Comparison of ENCODE assay signal across 8 cellular contexts in genomic region chr17:65057520-65058075, GRCh38. TPM values are rescaled to one million over a fixed set of nuclear protein-coding genes. Genes with fewer than 3 reads are reported as not detected.
A peak's percentile ranks its signal among the peaks of the same experiment; 100 is the strongest.
DNase-seq lines count a peak whose midpoint lies in the region; ATAC-seq, FAIRE-seq and TF ChIP-seq lines count a peak whose summit lies in the region.

No MANE protein-coding gene starts in this region.

- no peak overlapping the region for H3K56ac ChIP-seq in H1 (replicated peaks; ENCODE audit: insufficient read length, low read depth, low read length)

- H3K36me3 ChIP-seq in BLaER1 (peaks cover 11% of the 10 kb centered on the region), NT2/D1 (ENCODE audit: insufficient read depth, insufficient read length, low read length) (peaks cover 15% of the 10 kb centered on the region), H1 (ENCODE audit: control insufficient read depth in 2 of 4, insufficient read depth in 4 of 4, low read length in 3 of 4) (peaks cover 0 to 10% (median 2%) of the 10 kb centered on the region in 4 experiments; a peak in 3 of 8 replicates)

- peaks cover 4% of the 10 kb centered on the region; the same call in 1 of the 2 replicates for H3K79me1 ChIP-seq in H1 (ENCODE audit: low read depth, low read length)

- H3K18ac ChIP-seq in H1 (ENCODE audit: extremely low read depth, low read length), result no peak overlapping the region

- H4K20me1 ChIP-seq in BLaER1 (peaks cover 31% of the 10 kb centered on the region), H1 (replicated peaks in 1 of 2; ENCODE audit: control insufficient read depth in 1 of 2, insufficient read depth in 2 of 2, low read length in 2 of 2) (peaks cover 9 to 11% of the 10 kb centered on the region in 2 experiments)

- H3K27me3 Mint-ChIP-seq in natural killer cell treated with Interleukin-12 subunit alpha and Interleukin-12 subunit beta and Interleukin-15 and Interleukin-18, amount 100 ng/mL, for 72 hours, result no peaks in the 10 kb centered on the region

- peak overlapping the region; percentile 97 for H3K4me3 ChIP-seq in BLaER1
- H3K4me3 ChIP-seq in NT2/D1 (ENCODE audit: insufficient read length, low read depth), result no peak overlapping the region
- peak overlapping the region in 1 of 4 experiments; percentile 99; a peak in 2 of 8 replicates for H3K4me3 ChIP-seq in H1 (ENCODE audit: extremely low read depth in 1 of 4, insufficient read depth in 2 of 4, low read depth in 3 of 4, low read length in 4 of 4)

- H3K9ac ChIP-seq in BLaER1 (peak overlapping the region; percentile 96), NT2/D1 (ENCODE audit: insufficient read length, low read depth) (peak overlapping the region; percentile 87), H1 (replicated peaks in 1 of 4; ENCODE audit: extremely low read depth in 1 of 4, low read depth in 3 of 4, low read length in 3 of 4) (no peak overlapping the region)

- no peak for TF ChIP-seq CTCF in H1 (IDR thresholded peaks at IDR 0.05; ENCODE audit: control extremely low read depth in 1 of 3, insufficient read depth in 1 of 3, low read depth in 1 of 3, low read length in 3 of 3)

- no peaks in the 10 kb centered on the region for H3K9me3 ChIP-seq in BLaER1
- no peaks in the 10 kb centered on the region for H3K9me3 ChIP-seq in NT2/D1 (ENCODE audit: insufficient read depth, low read length)
- no peaks in the 10 kb centered on the region for H3K9me3 ChIP-seq in H1 (ENCODE audit: insufficient read depth in 2 of 2, low read depth in 1 of 2, low read length in 1 of 2)

- no peak overlapping the region for H4K91ac ChIP-seq in H1 (replicated peaks; ENCODE audit: insufficient read length, low read length)

- DNase-seq in NT2/D1 (ENCODE audit: low read depth, low spot score) (no peak), H1 (ENCODE audit: low read depth in 1 of 2, low spot score in 2 of 2) (no peak), NCI-H2081 treated with DMSO at 0.1 percent for 48 hours (lab: John Stamatoyannopoulos, UW) (no peak), NCI-H187 treated with DMSO at 0.1 percent for 48 hours (lab: John Stamatoyannopoulos, UW) (no peak), SKM-1 (lab: John Stamatoyannopoulos, UW; ENCODE audit: unreplicated experiment) (no peak), NCI-H510A treated with DMSO at 0.1 percent for 48 hours (lab: John Stamatoyannopoulos, UW) (no peak)
- no peak for DNase-seq in natural killer cell treated with Interleukin-12 subunit alpha and Interleukin-12 subunit beta and Interleukin-15 and Interleukin-18, amount 100 ng/mL, for 72 hours (ENCODE audit: low spot score)

- no peak overlapping the region for H3K14ac ChIP-seq in H1 (ENCODE audit: insufficient read length)

- H3K27ac ChIP-seq in BLaER1 (peak overlapping the region; percentile 97), H1 (ENCODE audit: low read depth, low read length) (no peak overlapping the region)

- 84% methylated on average over 17 of the region's 17 CpGs; no CpG with 5 or more reads in 1 of the 2 experiments for WGBS in H1 (ENCODE audit: extremely low coverage in 1 of 2, insufficient coverage in 1 of 2, insufficient read length in 1 of 2, insufficient replicate concordance in 2 of 2, low coverage in 1 of 2, low lambda C conversion rate in 2 of 2, missing lambda C conversion rate in 1 of 2), 2 experiments

- no peak overlapping the region for H3K23ac ChIP-seq in H1 (ENCODE audit: insufficient read length)

- no peak for ATAC-seq in natural killer cell treated with Interleukin-12 subunit alpha and Interleukin-12 subunit beta and Interleukin-15 and Interleukin-18, amount 100 ng/mL, for 72 hours

- TF ChIP-seq RAD21 in H1 (IDR thresholded peaks at IDR 0.05 in 1 of 2, conservative IDR thresholded peaks at IDR 0.05 in 1 of 2; ENCODE audit: low read depth in 2 of 2, low read length in 2 of 2), result no peak

- H3K4me3 Mint-ChIP-seq in natural killer cell treated with Interleukin-12 subunit alpha and Interleukin-12 subunit beta and Interleukin-15 and Interleukin-18, amount 100 ng/mL, for 72 hours, result peak overlapping the region; percentile 91

- peaks cover 32% of the 10 kb centered on the region for H3K4me1 ChIP-seq in BLaER1
- H3K4me1 ChIP-seq in NT2/D1 (ENCODE audit: insufficient read depth, insufficient read length), result no peaks in the 10 kb centered on the region
- H3K4me1 ChIP-seq in H1 (replicated peaks in 1 of 4; ENCODE audit: control insufficient read depth in 3 of 4, insufficient read depth in 4 of 4, low read length in 3 of 4), result peaks cover 5 to 10% (median 7%) of the 10 kb centered on the region in 4 experiments; a peak in 5 of 7 replicates

- H3K9me3 Mint-ChIP-seq in natural killer cell treated with Interleukin-12 subunit alpha and Interleukin-12 subunit beta and Interleukin-15 and Interleukin-18, amount 100 ng/mL, for 72 hours, result no peaks in the 10 kb centered on the region

- POLR2A ChIA-PET in H1 (lab: Charles Lee; ENCODE audit: partially characterized antibody), result interaction anchor here (1.2 to 2.3 kb wide), 5 partner anchors 16 to 82 kb away, joined by 3 to 6 read pairs (median 5); no protein-coding TSS in a partner anchor

- no peak for TF ChIP-seq EP300 in H1 (IDR thresholded peaks at IDR 0.05; ENCODE audit: borderline replicate concordance in 1 of 2, low read depth in 2 of 2, low read length in 2 of 2)

- H3K27ac Mint-ChIP-seq in natural killer cell treated with Interleukin-12 subunit alpha and Interleukin-12 subunit beta and Interleukin-15 and Interleukin-18, amount 100 ng/mL, for 72 hours, result peak overlapping the region; percentile 93 to 96

- H3K23me2 ChIP-seq in H1 (ENCODE audit: low read depth, low read length), result peaks cover 6% of the 10 kb centered on the region

- peaks cover 8 to 32% of the 10 kb centered on the region in 2 experiments for H3K79me2 ChIP-seq in H1 (ENCODE audit: control insufficient read depth in 1 of 2, insufficient read depth in 2 of 2, low read length in 2 of 2)

- no peak overlapping the region for H4K5ac ChIP-seq in H1 (ENCODE audit: insufficient read length, low read depth, low read length)

- H3K27me3 ChIP-seq in BLaER1 (no peaks in the 10 kb centered on the region), NT2/D1 (ENCODE audit: insufficient read depth, insufficient read length) (no peaks in the 10 kb centered on the region), H1 (replicated peaks in 1 of 4; ENCODE audit: control insufficient read depth in 3 of 4, extremely low read depth in 1 of 4, insufficient read depth in 3 of 4, low read length in 3 of 4) (no peaks in the 10 kb centered on the region)

- H2AFZ ChIP-seq in H1 (ENCODE audit: low read length), result no peak overlapping the region

- peak overlapping the region; percentile 89 for H3K4me2 ChIP-seq in BLaER1
- H3K4me2 ChIP-seq in H1 (ENCODE audit: insufficient read depth in 1 of 2, low read depth in 2 of 2, low read length in 2 of 2), result peak overlapping the region in 1 of 2 experiments; percentile 98; a peak in 1 of 4 replicates

- H2BK20ac ChIP-seq in H1 (ENCODE audit: low read length), result no peak overlapping the region

- no peaks in the 10 kb centered on the region for H3K36me3 Mint-ChIP-seq in natural killer cell treated with Interleukin-12 subunit alpha and Interleukin-12 subunit beta and Interleukin-15 and Interleukin-18, amount 100 ng/mL, for 72 hours

- no peak for TF ChIP-seq POLR2A in H1 (IDR thresholded peaks at IDR 0.05; ENCODE audit: control extremely low read depth in 1 of 2, low read depth in 2 of 2, low read length in 2 of 2)

- H2BK5ac ChIP-seq in H1 (ENCODE audit: low read depth, low read length), result peak overlapping the region; percentile 10; the same call in 1 of the 2 replicates

- 0 out of 2 replicates have a peak overlapping the region, but pooled peaks have one; percentile 40 for H2BK15ac ChIP-seq in H1 (ENCODE audit: low read length)

- H3K4ac ChIP-seq in H1 (replicated peaks; ENCODE audit: insufficient read length, low read depth, low read length), result no peak overlapping the region

- peaks cover 31 to 32% of the 10 kb centered on the region in 2 donors for H3K4me1 Mint-ChIP-seq in natural killer cell treated with Interleukin-12 subunit alpha and Interleukin-12 subunit beta and Interleukin-15 and Interleukin-18, amount 100 ng/mL, for 72 hours (ENCODE audit: low read depth in 2 of 2)

- no peak overlapping the region; the same call in none of the 2 replicates for H2BK12ac ChIP-seq in H1 (ENCODE audit: low read depth, low read length)

- H2BK120ac ChIP-seq in H1 (replicated peaks; ENCODE audit: low read depth, low read length), result no peak overlapping the region

- peak overlapping the region; percentile 45 for H4K8ac ChIP-seq in H1 (ENCODE audit: extremely low read depth, insufficient read depth, low read length)

- no peak overlapping the region; the same call in 1 of the 2 replicates for H2AK5ac ChIP-seq in H1 (ENCODE audit: low read depth, low read length)

- no peak for FAIRE-seq in H1 (lab: Jason Lieb, UNC)

- CTCF ChIA-PET in H1 (lab: Charles Lee; ENCODE audit: partially characterized antibody), result interaction anchor here (0.9 to 1.2 kb wide), 3 partner anchors 19 to 81 kb away, joined by 3 read pairs; no protein-coding TSS in a partner anchor

TF ChIP-seq in H1, 55 proteins besides CTCF, POLR2A, EP300 and RAD21 (continues in another document):
- TF ChIP-seq TAF1 (IDR thresholded peaks at IDR 0.05; ENCODE audit: low read depth, low read length) (no peak), POLR2AphosphoS5 (IDR thresholded peaks at IDR 0.05; ENCODE audit: low read depth, low read length) (no peak), MAFK (IDR thresholded peaks at IDR 0.05; ENCODE audit: low read depth, low read length) (no peak), BACH1 (IDR thresholded peaks at IDR 0.05; ENCODE audit: low read length) (no peak), SAP30 (IDR thresholded peaks at IDR 0.05; ENCODE audit: insufficient read depth, insufficient replicate concordance, low read length) (no peak), KDM1A (IDR thresholded peaks at IDR 0.05; ENCODE audit: borderline replicate concordance, low read length) (no peak), ASH2L (IDR thresholded peaks at IDR 0.05; ENCODE audit: low read length) (no peak), SP2 (IDR thresholded peaks at IDR 0.05; ENCODE audit: low read length) (no peak), CBX8 (IDR thresholded peaks at IDR 0.05; ENCODE audit: borderline replicate concordance, low read depth, low read length) (no peak), NRF1 (IDR thresholded peaks at IDR 0.05; ENCODE audit: low read depth, low read length) (no peak)

RNA-seq across cellular contexts. Expression of gene GNA13, which starts 1.1 kb away (rescaled TPM):
- 55.5 and 58.7 TPM in 2 replicates for total RNA-seq in H1 (2021; fragmentation: NEBNext Ultra II Directional; extraction: Animal tissue kit (Norgen Biotek cat#: 25700))
- 16.2 and 29.2 TPM in 2 replicates for polyA plus RNA-seq in H1 (2011; rRNA removed)
- polyA plus RNA-seq in H1 (2011; cell fraction: cytosol; rRNA removed), result 28.3 TPM
- 12.9 TPM for polyA plus RNA-seq in H1 (2011; cell fraction: nucleus; rRNA removed)
- polyA plus RNA-seq in H1 (2012, experiment 1 of 2), result 17.2 to 33.1 TPM (median 21.4 TPM) in 4 replicates
- 2.4 TPM for polyA plus RNA-seq in H1 (2012, experiment 2 of 2)
- 27.9 TPM for polyA plus RNA-seq in H1 (2013, experiment 1 of 2)
- 25.8 TPM for polyA plus RNA-seq in H1 (2013, experiment 2 of 2)
- polyA minus RNA-seq in H1 (2011; rRNA and poly(A)+ RNA removed), result 51.9 and 68.1 TPM in 2 replicates
- 29.4 TPM for polyA minus RNA-seq in H1 (2011; cell fraction: cytosol; rRNA and poly(A)+ RNA removed)
- polyA minus RNA-seq in H1 (2011; cell fraction: nucleus; rRNA and poly(A)+ RNA removed), result 47.4 TPM
- total RNA-seq in natural killer cell treated with Interleukin-12 subunit alpha and Interleukin-12 subunit beta and Interleukin-15 and Interleukin-18, amount 100 ng/mL, for 72 hours, result 10 to 100 TPM; 59.3 to 65.3 TPM

Comparison
In these comparisons a context has a peak if more than half of its experiments do, and no peak if none do; other contexts are left out.
1. H3K9ac ChIP-seq: peak in BLaER1 (single experiment) and NT2/D1 (single experiment); none in H1 (0 of 4).